16 cellular contexts compared by ENCODE assay signal in genomic region chr21:37849703-37850102, GRCh38.
DNase-seq lines count a peak whose midpoint lies in the region; ATAC-seq and TF ChIP-seq lines count a peak whose summit lies in the region.
"Had no signal": no experiment of that assay in that cellular context is flagged by ENCODE, and none has a peak within 500 bp of the region (broad histone marks: within the 10 kb centered on the region; RNA-seq: fewer than 3 reads in every experiment).

No MANE protein-coding gene starts in this region.

- DNase-seq in GM04503 (ENCODE audit: low read depth) (peak; percentile 86), SJCRH30 (peak in 1 of 2 experiments; percentile 36), fibroblast of gingiva (ENCODE audit: low read depth) (peak; percentile 54), trophoblast cell (peak in 1 of 2 donors; percentile 54), globus pallidus (ENCODE audit: low spot score) (no peak), suprapubic skin (ENCODE audit: low spot score in 2 of 2) (no peak), left lung (no peak)
- DNase-seq: activated naive CD8-positive, alpha-beta T cell treated with anti-CD3 and anti-CD28 coated beads, Interleukin-2, amount 10 ng/mL, durations not matched to agents 7 days and 5 days; COR-L47; effector CD8-positive, alpha-beta T cell; immature natural killer cell; NCI-H2081; stimulated activated CD4-positive, alpha-beta T cell treated with anti-CD3 and anti-CD28 coated beads, Interleukin-15, amount 100 ng/mL, for 24 hours; T-helper 9 cell had no signal

- no peak overlapping the region for H2AK5ac ChIP-seq in trophoblast cell (ENCODE audit: low read length)

- intact Hi-C loops in left lung (cut with DNase I): no loop called here

- H3K27me3 ChIP-seq in SJCRH30 (no peaks in the 10 kb centered on the region), trophoblast cell (ENCODE audit: insufficient read depth, low read length) (no peaks in the 10 kb centered on the region), suprapubic skin (peaks cover 22% of the 10 kb centered on the region), left lung (no peaks in the 10 kb centered on the region)

- H3K79me1 ChIP-seq in trophoblast cell (ENCODE audit: low read length): peaks cover 12% of the 10 kb centered on the region

- H2BK5ac ChIP-seq in trophoblast cell (ENCODE audit: low read depth, low read length, poor library complexity): no peak overlapping the region

- H4K8ac ChIP-seq in trophoblast cell (ENCODE audit: low read depth, low read length): no peak overlapping the region

- H3K4me3 ChIP-seq in SJCRH30 (no peak overlapping the region), trophoblast cell (ENCODE audit: low read depth, low read length) (no peak overlapping the region), suprapubic skin (no peak overlapping the region), left lung (no peak overlapping the region)
- H3K4me3 ChIP-seq: HAP-1 had no signal

- no CpG with 5 or more reads among the region's 2 CpGs for WGBS in trophoblast cell (ENCODE audit: extremely low coverage, insufficient coverage, insufficient read length)
- WGBS in suprapubic skin: 76% methylated on average over 2 of the region's 2 CpGs

- no peak for TF ChIP-seq POLR2A in suprapubic skin (IDR thresholded peaks at IDR 0.05)

- ATAC-seq in left lung (no peak), GM19324 (IDR thresholded peaks at IDR 0.05; ENCODE audit: low FRiP score, unreplicated experiment) (no peak)

- no peak for TF ChIP-seq CTCF in suprapubic skin (IDR thresholded peaks at IDR 0.05)
- TF ChIP-seq CTCF in left lung (IDR thresholded peaks at IDR 0.05): no peak

- no peak for TF ChIP-seq EP300 in suprapubic skin (IDR thresholded peaks at IDR 0.05)

- no peak overlapping the region for H3K4ac ChIP-seq in trophoblast cell (ENCODE audit: low read depth, low read length)

- H3K36me3 ChIP-seq in SJCRH30 (no peaks in the 10 kb centered on the region), trophoblast cell (ENCODE audit: control insufficient read depth in 1 of 2, insufficient read depth in 2 of 2, low read length in 2 of 2) (no peaks in the 10 kb centered on the region), suprapubic skin (no peaks in the 10 kb centered on the region), left lung (no peaks in the 10 kb centered on the region)
- H3K36me3 ChIP-seq: HAP-1 had no signal

- H4K12ac ChIP-seq in trophoblast cell (ENCODE audit: low read depth, low read length): no peak overlapping the region

- H3K18ac ChIP-seq in trophoblast cell (ENCODE audit: low read length): no peak overlapping the region

- H2BK12ac ChIP-seq in trophoblast cell (ENCODE audit: low read length): no peak overlapping the region

- no peak overlapping the region for H2BK120ac ChIP-seq in trophoblast cell (ENCODE audit: insufficient read depth, low read length, poor library complexity)

- H3K4me2 ChIP-seq in trophoblast cell (ENCODE audit: low read length): peak overlapping the region; percentile 23

- H3K9me3 ChIP-seq in SJCRH30 (replicated peaks): peaks cover 7% of the 10 kb centered on the region; the same call in 1 of the 2 replicates
- no peaks in the 10 kb centered on the region for H3K9me3 ChIP-seq in trophoblast cell (ENCODE audit: insufficient read depth, low read depth, low read length)
- H3K9me3 ChIP-seq in suprapubic skin: no peaks in the 10 kb centered on the region
- H3K9me3 ChIP-seq in left lung: no peaks in the 10 kb centered on the region
- H3K9me3 ChIP-seq: HAP-1 had no signal

- H3K79me2 ChIP-seq in trophoblast cell (ENCODE audit: control insufficient read depth, insufficient read depth, low read length, poor library complexity): no peaks in the 10 kb centered on the region

- H2AFZ ChIP-seq in trophoblast cell (ENCODE audit: insufficient read depth, low read length, poor library complexity): no peak overlapping the region

- no peak overlapping the region for H3K23ac ChIP-seq in trophoblast cell (ENCODE audit: low read length)

- no peak overlapping the region for H3K14ac ChIP-seq in trophoblast cell (ENCODE audit: low read length)

- no peak overlapping the region for H3K9ac ChIP-seq in trophoblast cell (ENCODE audit: low read length)

- H3K27ac ChIP-seq in SJCRH30: peak overlapping the region; percentile 88
- peak overlapping the region; percentile 59 for H3K27ac ChIP-seq in trophoblast cell (ENCODE audit: low read depth, low read length)
- no peak overlapping the region for H3K27ac ChIP-seq in suprapubic skin
- no peak overlapping the region for H3K27ac ChIP-seq in left lung

- peaks cover 32% of the 10 kb centered on the region for H3K4me1 ChIP-seq in SJCRH30
- peaks cover 10 to 11% of the 10 kb centered on the region in 2 experiments for H3K4me1 ChIP-seq in trophoblast cell (ENCODE audit: control insufficient read depth in 1 of 2, insufficient read depth in 2 of 2, low read length in 2 of 2)
- no peaks in the 10 kb centered on the region for H3K4me1 ChIP-seq in suprapubic skin
- H3K4me1 ChIP-seq in left lung: no peaks in the 10 kb centered on the region
- H3K4me1 ChIP-seq: HAP-1 had no signal

- no peak overlapping the region for H4K91ac ChIP-seq in trophoblast cell (ENCODE audit: low read depth, low read length)

Comparison
In these comparisons a context has a peak if more than half of its experiments do, and no peak if none do; other contexts are left out.
1. DNase-seq: peak in GM04503 (single experiment) and fibroblast of gingiva (single experiment); none in globus pallidus (single experiment), suprapubic skin (0 of 2) and left lung (0 of 2).
2. H3K27ac ChIP-seq: peak in SJCRH30 (single experiment) and trophoblast cell (single experiment); none in suprapubic skin (single experiment) and left lung (0 of 2).